ENCODE assay signal across 2 cellular contexts in the genomic region with DNA sequence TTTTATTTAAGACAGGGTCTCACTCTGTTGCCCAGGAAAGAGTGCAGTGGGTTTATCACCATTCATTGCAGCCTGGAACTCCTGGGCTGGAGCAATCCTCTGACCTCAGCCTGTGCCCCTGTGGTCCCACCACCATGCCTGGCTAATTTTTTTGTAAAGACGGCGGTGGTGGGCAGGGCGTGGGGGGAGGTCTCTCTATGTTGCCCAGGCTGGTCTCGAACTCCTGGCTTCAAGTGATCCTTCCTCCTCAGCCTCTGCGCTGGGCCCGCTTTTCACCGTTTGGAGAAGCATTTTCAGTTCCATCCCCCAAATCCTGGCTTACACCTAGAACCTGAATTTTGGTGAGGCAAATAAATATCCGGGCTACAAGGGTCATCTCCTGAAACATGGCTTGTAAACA.
A peak's percentile ranks its signal among the peaks of the same experiment; 100 is the strongest.
TF ChIP-seq lines count a peak whose summit lies in the region.

No MANE protein-coding gene starts in this region.

TF ChIP-seq in HEK293, 187 proteins besides CTCF, POLR2A, EP300 and RAD21:
- peak; percentile 34; the same call in 1 of the 2 replicates for TF ChIP-seq ZNF121 (tag by site-specific recombination; IDR thresholded peaks at IDR 0.05)
- TF ChIP-seq, protein P1, sequence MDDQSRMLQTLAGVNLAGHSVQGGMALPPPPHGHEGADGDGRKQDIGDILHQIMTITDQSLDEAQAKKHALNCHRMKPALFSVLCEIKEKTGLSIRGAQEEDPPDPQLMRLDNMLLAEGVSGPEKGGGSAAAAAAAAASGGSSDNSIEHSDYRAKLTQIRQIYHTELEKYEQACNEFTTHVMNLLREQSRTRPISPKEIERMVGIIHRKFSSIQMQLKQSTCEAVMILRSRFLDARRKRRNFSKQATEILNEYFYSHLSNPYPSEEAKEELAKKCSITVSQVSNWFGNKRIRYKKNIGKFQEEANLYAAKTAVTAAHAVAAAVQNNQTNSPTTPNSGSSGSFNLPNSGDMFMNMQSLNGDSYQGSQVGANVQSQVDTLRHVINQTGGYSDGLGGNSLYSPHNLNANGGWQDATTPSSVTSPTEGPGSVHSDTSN (CRISPR knock-in tag; IDR thresholded peaks at IDR 0.05) = no peak

TF ChIP-seq in K562, 482 proteins besides CTCF, POLR2A, EP300 and RAD21:
- TF ChIP-seq ZZZ3 (IDR thresholded peaks at IDR 0.05) = no peak
- TF ChIP-seq ELF1 (tag; IDR thresholded peaks at IDR 0.05) = no peak
- TF ChIP-seq ATF7 (IDR thresholded peaks at IDR 0.05) = no peak
- TF ChIP-seq ELF2 (CRISPR knock-in tag; IDR thresholded peaks at IDR 0.05) = no peak
- no peak for TF ChIP-seq KLF1 (tag; IDR thresholded peaks at IDR 0.05)
- TF ChIP-seq CXXC5 (CRISPR knock-in tag; IDR thresholded peaks at IDR 0.05) = no peak
- TF ChIP-seq ZNF695 (CRISPR knock-in tag; IDR thresholded peaks at IDR 0.05) = no peak
- TF ChIP-seq ZSCAN29 (IDR thresholded peaks at IDR 0.05) = no peak
- no peak for TF ChIP-seq ZNF586 (CRISPR knock-in tag; conservative IDR thresholded peaks at IDR 0.05)
- TF ChIP-seq, protein P2, sequence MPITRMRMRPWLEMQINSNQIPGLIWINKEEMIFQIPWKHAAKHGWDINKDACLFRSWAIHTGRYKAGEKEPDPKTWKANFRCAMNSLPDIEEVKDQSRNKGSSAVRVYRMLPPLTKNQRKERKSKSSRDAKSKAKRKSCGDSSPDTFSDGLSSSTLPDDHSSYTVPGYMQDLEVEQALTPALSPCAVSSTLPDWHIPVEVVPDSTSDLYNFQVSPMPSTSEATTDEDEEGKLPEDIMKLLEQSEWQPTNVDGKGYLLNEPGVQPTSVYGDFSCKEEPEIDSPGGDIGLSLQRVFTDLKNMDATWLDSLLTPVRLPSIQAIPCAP (CRISPR knock-in tag; IDR thresholded peaks at IDR 0.05; ENCODE audit: borderline replicate concordance) = no peak
- TF ChIP-seq ZNF384 (IDR thresholded peaks at IDR 0.05; ENCODE audit: low read depth, low read length) = no peak
- TF ChIP-seq, protein P3, sequence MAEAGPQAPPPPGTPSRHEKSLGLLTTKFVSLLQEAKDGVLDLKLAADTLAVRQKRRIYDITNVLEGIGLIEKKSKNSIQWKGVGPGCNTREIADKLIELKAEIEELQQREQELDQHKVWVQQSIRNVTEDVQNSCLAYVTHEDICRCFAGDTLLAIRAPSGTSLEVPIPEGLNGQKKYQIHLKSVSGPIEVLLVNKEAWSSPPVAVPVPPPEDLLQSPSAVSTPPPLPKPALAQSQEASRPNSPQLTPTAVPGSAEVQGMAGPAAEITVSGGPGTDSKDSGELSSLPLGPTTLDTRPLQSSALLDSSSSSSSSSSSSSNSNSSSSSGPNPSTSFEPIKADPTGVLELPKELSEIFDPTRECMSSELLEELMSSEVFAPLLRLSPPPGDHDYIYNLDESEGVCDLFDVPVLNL (CRISPR knock-in tag; IDR thresholded peaks at IDR 0.05; ENCODE audit: low read depth) = no peak
